In genomic region chr1:40383488-40384412, GRCh38 we compare ENCODE assay signal across 8 cellular contexts. TPM values are rescaled to one million over a fixed set of nuclear protein-coding genes. Genes with fewer than 3 reads are reported as not detected.
A peak's percentile ranks its signal among the peaks of the same experiment; 100 is the strongest.
DNase-seq lines count a peak whose midpoint lies in the region; ATAC-seq and TF ChIP-seq lines count a peak whose summit lies in the region.

No MANE protein-coding gene starts in this region.

- TF ChIP-seq POLR2A in testis (IDR thresholded peaks at IDR 0.05) = no peak

- peak overlapping the region; percentile 98 for H3K27ac Mint-ChIP-seq in activated CD8-positive, alpha-beta memory T cell treated with anti-CD3 and anti-CD28 coated beads, Interleukin-2, amount 10 ng/mL, durations not matched to agents 7 days and 5 days
- H3K27ac Mint-ChIP-seq in activated CD4-positive, alpha-beta memory T cell treated with anti-CD3 and anti-CD28 coated beads for 36 hours = peak overlapping the region; percentile 100
- peak overlapping the region; percentile 97 to 100 (median 99) for H3K27ac Mint-ChIP-seq in immature natural killer cell

- no peaks in the 10 kb centered on the region for H3K9me3 Mint-ChIP-seq in activated CD8-positive, alpha-beta memory T cell treated with anti-CD3 and anti-CD28 coated beads, Interleukin-2, amount 10 ng/mL, durations not matched to agents 7 days and 5 days (ENCODE audit: low read depth)
- H3K9me3 Mint-ChIP-seq in activated CD4-positive, alpha-beta memory T cell treated with anti-CD3 and anti-CD28 coated beads for 36 hours = no peaks in the 10 kb centered on the region
- no peaks in the 10 kb centered on the region for H3K9me3 Mint-ChIP-seq in immature natural killer cell

- CTCF ChIA-PET in activated CD8-positive, alpha-beta memory T cell treated with anti-CD3 and anti-CD28 coated beads, Interleukin-2, amount 10 ng/mL, durations not matched to agents 7 days and 5 days (lab: Charles Lee) = interaction anchor here (1.0 to 6.5 kb wide), 13 partner anchors 9 to 240 kb away, joined by 3 to 40 read pairs (median 6); partner anchors contain the start of genes COL9A2 and SMAP2
- CTCF ChIA-PET in activated CD4-positive, alpha-beta memory T cell treated with anti-CD3 and anti-CD28 coated beads for 36 hours (lab: Charles Lee) = interaction anchor here (0.9 to 9.1 kb wide), 11 partner anchors 9 to 240 kb away, joined by 3 to 74 read pairs (median 9); partner anchors contain the start of gene SMAP2

- H3K36me3 Mint-ChIP-seq in activated CD8-positive, alpha-beta memory T cell treated with anti-CD3 and anti-CD28 coated beads, Interleukin-2, amount 10 ng/mL, durations not matched to agents 7 days and 5 days = peaks cover 37% of the 10 kb centered on the region
- H3K36me3 Mint-ChIP-seq in activated CD4-positive, alpha-beta memory T cell treated with anti-CD3 and anti-CD28 coated beads for 36 hours = peaks cover 59% of the 10 kb centered on the region
- H3K36me3 Mint-ChIP-seq in immature natural killer cell = peaks cover 0 to 5% (median 3%) of the 10 kb centered on the region in 3 donors

- peak overlapping the region; percentile 72 for H3K4me3 Mint-ChIP-seq in activated CD8-positive, alpha-beta memory T cell treated with anti-CD3 and anti-CD28 coated beads, Interleukin-2, amount 10 ng/mL, durations not matched to agents 7 days and 5 days
- peak overlapping the region; percentile 81 for H3K4me3 Mint-ChIP-seq in activated CD4-positive, alpha-beta memory T cell treated with anti-CD3 and anti-CD28 coated beads for 36 hours
- peak overlapping the region; percentile 77 to 89 (median 86) for H3K4me3 Mint-ChIP-seq in immature natural killer cell

- 82 to 87% methylated on average over 9 of the region's 9 CpGs for WGBS in testis, 2 donors

- H3K27ac ChIP-seq in testis = peak overlapping the region; percentile 59 to 89

- no peak overlapping the region for H3K4me3 ChIP-seq in testis

- POLR2A ChIA-PET in activated CD4-positive, alpha-beta memory T cell treated with anti-CD3 and anti-CD28 coated beads for 36 hours (lab: Charles Lee) = interaction anchor here (0.6 to 12.1 kb wide), 8 partner anchors 9 to 1333 kb away, joined by 3 to 176 read pairs (median 22); partner anchors contain the start of genes SMAP2 and ZFP69B

- DNase-seq in activated CD8-positive, alpha-beta memory T cell treated with anti-CD3 and anti-CD28 coated beads, Interleukin-2, amount 10 ng/mL, durations not matched to agents 7 days and 5 days = no peak
- DNase-seq in activated CD8-positive, alpha-beta memory T cell treated with anti-CD3 and anti-CD28 coated beads, Interleukin-2, amount 50 U/mL, for 4 hours = no peak
- DNase-seq in activated CD4-positive, alpha-beta memory T cell treated with anti-CD3 and anti-CD28 coated beads for 36 hours = peak; percentile 45
- no peak for DNase-seq in immature natural killer cell
- DNase-seq in testis = no peak
- DNase-seq in amniotic stem cell (lab: John Stamatoyannopoulos, UW) = no peak

- H3K27me3 ChIP-seq in testis = no peaks in the 10 kb centered on the region

- H3K36me3 ChIP-seq in testis (ENCODE audit: low read depth, missing control alignments) = no peaks in the 10 kb centered on the region

- no peaks in the 10 kb centered on the region for H3K27me3 Mint-ChIP-seq in activated CD8-positive, alpha-beta memory T cell treated with anti-CD3 and anti-CD28 coated beads, Interleukin-2, amount 10 ng/mL, durations not matched to agents 7 days and 5 days
- H3K27me3 Mint-ChIP-seq in activated CD4-positive, alpha-beta memory T cell treated with anti-CD3 and anti-CD28 coated beads for 36 hours = no peaks in the 10 kb centered on the region
- peaks cover 3 to 22% (median 11%) of the 10 kb centered on the region in 3 donors for H3K27me3 Mint-ChIP-seq in immature natural killer cell (ENCODE audit: low read depth in 3 of 3)

- H3K9me3 ChIP-seq in testis = no peaks in the 10 kb centered on the region

- peak; percentile 20 for ATAC-seq in activated CD8-positive, alpha-beta memory T cell treated with anti-CD3 and anti-CD28 coated beads, Interleukin-2, amount 10 ng/mL, durations not matched to agents 7 days and 5 days
- ATAC-seq in HG02588 (IDR thresholded peaks at IDR 0.05; ENCODE audit: unreplicated experiment) (no peak), HG03457 (IDR thresholded peaks at IDR 0.05; ENCODE audit: unreplicated experiment) (no peak)

- TF ChIP-seq CTCF in testis (IDR thresholded peaks at IDR 0.05) = no peak

- H3K4me1 ChIP-seq in testis = peaks cover 29% of the 10 kb centered on the region

- peaks cover 87% of the 10 kb centered on the region for H3K4me1 Mint-ChIP-seq in activated CD8-positive, alpha-beta memory T cell treated with anti-CD3 and anti-CD28 coated beads, Interleukin-2, amount 10 ng/mL, durations not matched to agents 7 days and 5 days
- peaks cover 87% of the 10 kb centered on the region for H3K4me1 Mint-ChIP-seq in activated CD4-positive, alpha-beta memory T cell treated with anti-CD3 and anti-CD28 coated beads for 36 hours (ENCODE audit: low read depth)
- peaks cover 88 to 91% of the 10 kb centered on the region in 2 donors for H3K4me1 Mint-ChIP-seq in immature natural killer cell

- intact Hi-C loops in activated CD4-positive, alpha-beta memory T cell treated with anti-CD3 and anti-CD28 coated beads for 36 hours (cut with micrococcal nuclease) = loop anchor here (2.0 to 10.0 kb wide), 6 partner anchors 41 to 1189 kb away; partner anchors contain the start of genes CAP1, NFYC and ZFP69B
- intact Hi-C loops in testis (cut with DNase I; ENCODE audit: low total_unique reads) = no loop called here

RNA-seq across cellular contexts. Expression of gene SMAP2, which starts 10.2 kb away (rescaled TPM):
- 100 to 1,000 TPM; 116 to 145 TPM for total RNA-seq in activated CD8-positive, alpha-beta memory T cell treated with anti-CD3 and anti-CD28 coated beads, Interleukin-2, amount 10 ng/mL, durations not matched to agents 7 days and 5 days
- 100 to 1,000 TPM; 250 to 254 TPM for total RNA-seq in activated CD4-positive, alpha-beta memory T cell treated with anti-CD3 and anti-CD28 coated beads for 36 hours
- polyA plus RNA-seq in immature natural killer cell (100 to 1,000 TPM; 166 to 280 (median 170) TPM), testis (ENCODE audit: insufficient read depth, low read depth, low replicate concordance) (44.3 TPM)
- total RNA-seq in testis = 10 to 100 TPM; 23.0 to 27.1 TPM

Comparison
In these comparisons a context has a peak if more than half of its experiments do, and no peak if none do; other contexts are left out.
1. RNA of gene SMAP2, which starts 10.2 kb away (total RNA-seq): 250 to 254 TPM in activated CD4-positive, alpha-beta memory T cell treated with anti-CD3 and anti-CD28 coated beads for 36 hours and 116 to 145 TPM in activated CD8-positive, alpha-beta memory T cell treated with anti-CD3 and anti-CD28 coated beads, Interleukin-2, amount 10 ng/mL, durations not matched to agents 7 days and 5 days; 23.0 to 27.1 TPM in testis; every median in the first group is over 4 times any median in the second.
2. Peak in every context shown above with its lines, with median percentiles within 50 percentile points of each other: H3K27ac Mint-ChIP-seq and H3K4me3 Mint-ChIP-seq.